Comparison of ENCODE assay signal across 17 cellular contexts in genomic region chr5:132641841-132642240, GRCh38. TPM values are rescaled to one million over a fixed set of nuclear protein-coding genes. Genes with fewer than 3 reads are reported as not detected.
DNase-seq lines count a peak whose midpoint lies in the region; ATAC-seq, FAIRE-seq and TF ChIP-seq lines count a peak whose summit lies in the region.
"Had no signal": no experiment of that assay in that cellular context is flagged by ENCODE, and none has a peak within 500 bp of the region (broad histone marks: within the 10 kb centered on the region; RNA-seq: fewer than 3 reads in every experiment).

No MANE protein-coding gene starts in this region.

- intact Hi-C loops in activated T-helper 1 cell treated with anti-CD3 and anti-CD28 coated beads, Interleukin-12 subunit alpha, Interleukin-12 subunit beta, Interleukin-2, Interleukin-4 antibody, amounts not matched to agents 30 ng/mL and 10 ng/mL and 1 ng/mL, durations not matched to agents 14 hours and 24 hours and 36 hours (cut with micrococcal nuclease), result loop anchor here (1.0 to 2.0 kb wide), 9 partner anchors 10 to 117 kb away; partner anchors contain the start of genes IL13 and RAD50

- peak; percentile 57 for FAIRE-seq in GM12892 (lab: Jason Lieb, UNC)
- FAIRE-seq: A204.1, HepG2 had no signal

- no peaks in the 10 kb centered on the region for H3K9me3 Mint-ChIP-seq in activated CD4-positive, alpha-beta T cell treated with anti-CD3 and anti-CD28 coated beads, Interleukin-2, amount 10 ng/mL, durations not matched to agents 7 days and 5 days
- H3K9me3 Mint-ChIP-seq in activated T-helper 1 cell treated with anti-CD3 and anti-CD28 coated beads, Interleukin-12 subunit alpha, Interleukin-12 subunit beta, Interleukin-2, Interleukin-4 antibody, amounts not matched to agents 30 ng/mL and 10 ng/mL and 1 ng/mL, durations not matched to agents 14 hours and 24 hours and 36 hours, result no peaks in the 10 kb centered on the region
- H3K9me3 Mint-ChIP-seq in stimulated activated memory B cell treated with anti-CD40 and anti-IgM and Interleukin-4, amounts not matched to agents 10 μg/mL and 1 μg/mL and 100 μg/mL, for 72 hours, result no peaks in the 10 kb centered on the region

- TF ChIP-seq POLR2A in GM12892 (IDR thresholded peaks at IDR 0.05; ENCODE audit: low read depth, low read length), result no peak

- no peak for ATAC-seq in stimulated activated memory B cell treated with anti-CD40 and anti-IgM and Interleukin-4, amounts not matched to agents 10 μg/mL and 1 μg/mL and 100 μg/mL, for 72 hours
- ATAC-seq: HepG2, PC-3 had no signal

- POLR2A ChIA-PET in activated CD4-positive, alpha-beta T cell treated with anti-CD3 and anti-CD28 coated beads, Interleukin-2, amount 10 ng/mL, durations not matched to agents 7 days and 5 days (lab: Charles Lee), result interaction anchor here (0.7 kb wide), 1 partner anchor 53 kb away, joined by 3 read pairs; no protein-coding TSS in a partner anchor

- H3K36me3 Mint-ChIP-seq in activated CD4-positive, alpha-beta T cell treated with anti-CD3 and anti-CD28 coated beads, Interleukin-2, amount 10 ng/mL, durations not matched to agents 7 days and 5 days (ENCODE audit: low read depth), result peaks cover 72% of the 10 kb centered on the region
- H3K36me3 Mint-ChIP-seq in activated T-helper 1 cell treated with anti-CD3 and anti-CD28 coated beads, Interleukin-12 subunit alpha, Interleukin-12 subunit beta, Interleukin-2, Interleukin-4 antibody, amounts not matched to agents 30 ng/mL and 10 ng/mL and 1 ng/mL, durations not matched to agents 14 hours and 24 hours and 36 hours (ENCODE audit: low read depth), result peaks cover 65% of the 10 kb centered on the region
- H3K36me3 Mint-ChIP-seq in stimulated activated memory B cell treated with anti-CD40 and anti-IgM and Interleukin-4, amounts not matched to agents 10 μg/mL and 1 μg/mL and 100 μg/mL, for 72 hours, result peaks cover 54% of the 10 kb centered on the region

- peak overlapping the region; percentile 26 for H3K27ac Mint-ChIP-seq in activated CD4-positive, alpha-beta T cell treated with anti-CD3 and anti-CD28 coated beads, Interleukin-2, amount 10 ng/mL, durations not matched to agents 7 days and 5 days
- H3K27ac Mint-ChIP-seq in activated T-helper 1 cell treated with anti-CD3 and anti-CD28 coated beads, Interleukin-12 subunit alpha, Interleukin-12 subunit beta, Interleukin-2, Interleukin-4 antibody, amounts not matched to agents 30 ng/mL and 10 ng/mL and 1 ng/mL, durations not matched to agents 14 hours and 24 hours and 36 hours, result peak overlapping the region; percentile 86
- peak overlapping the region; percentile 64 for H3K27ac Mint-ChIP-seq in stimulated activated memory B cell treated with anti-CD40 and anti-IgM and Interleukin-4, amounts not matched to agents 10 μg/mL and 1 μg/mL and 100 μg/mL, for 72 hours

- no peak overlapping the region for H3K4me3 Mint-ChIP-seq in activated CD4-positive, alpha-beta T cell treated with anti-CD3 and anti-CD28 coated beads, Interleukin-2, amount 10 ng/mL, durations not matched to agents 7 days and 5 days
- H3K4me3 Mint-ChIP-seq in activated T-helper 1 cell treated with anti-CD3 and anti-CD28 coated beads, Interleukin-12 subunit alpha, Interleukin-12 subunit beta, Interleukin-2, Interleukin-4 antibody, amounts not matched to agents 30 ng/mL and 10 ng/mL and 1 ng/mL, durations not matched to agents 14 hours and 24 hours and 36 hours, result peak overlapping the region; percentile 11
- no peak overlapping the region for H3K4me3 Mint-ChIP-seq in stimulated activated memory B cell treated with anti-CD40 and anti-IgM and Interleukin-4, amounts not matched to agents 10 μg/mL and 1 μg/mL and 100 μg/mL, for 72 hours

- CTCF ChIA-PET in activated CD4-positive, alpha-beta T cell treated with anti-CD3 and anti-CD28 coated beads, Interleukin-2, amount 10 ng/mL, durations not matched to agents 7 days and 5 days (lab: Charles Lee), result interaction anchor here (0.5 to 1.3 kb wide), 5 partner anchors 17 to 215 kb away, joined by 3 to 5 read pairs (median 3); no protein-coding TSS in a partner anchor

- no peak for DNase-seq in activated CD4-positive, alpha-beta T cell treated with anti-CD3 and anti-CD28 coated beads, Interleukin-2, amount 10 ng/mL, durations not matched to agents 7 days and 5 days
- no peak for DNase-seq in activated CD4-positive, alpha-beta T cell treated with anti-CD3 and anti-CD28 coated beads for 4 hours
- DNase-seq in GM12892 (ENCODE audit: insufficient read length) (no peak), amygdala (lab: John Stamatoyannopoulos, UW) (no peak), dermis blood vessel endothelial cell (no peak)
- no peak for DNase-seq in activated T-helper 1 cell treated with anti-CD3 and anti-CD28 coated beads, Interleukin-12 subunit alpha, Interleukin-12 subunit beta, Interleukin-2, Interleukin-4 antibody, amounts not matched to agents 30 ng/mL and 10 ng/mL and 1 ng/mL, durations not matched to agents 14 hours and 24 hours and 36 hours (ENCODE audit: low spot score)
- DNase-seq in stimulated activated naive CD4-positive, alpha-beta T cell treated with Interleukin-2 at 50 U/mL for 16 hours (lab: John Stamatoyannopoulos, UW), result no peak
- DNase-seq: C1 segment of cervical spinal cord, MG63, NCI-H1105 treated with DMSO at 0.1 percent for 48 hours, NCI-H187, NCI-H446, NCI-H748 treated with DMSO at 0.1 percent for 48 hours, PC-3 had no signal

- no peaks in the 10 kb centered on the region for H3K27me3 Mint-ChIP-seq in activated CD4-positive, alpha-beta T cell treated with anti-CD3 and anti-CD28 coated beads, Interleukin-2, amount 10 ng/mL, durations not matched to agents 7 days and 5 days
- no peaks in the 10 kb centered on the region for H3K27me3 Mint-ChIP-seq in activated T-helper 1 cell treated with anti-CD3 and anti-CD28 coated beads, Interleukin-12 subunit alpha, Interleukin-12 subunit beta, Interleukin-2, Interleukin-4 antibody, amounts not matched to agents 30 ng/mL and 10 ng/mL and 1 ng/mL, durations not matched to agents 14 hours and 24 hours and 36 hours (ENCODE audit: insufficient read depth)
- no peaks in the 10 kb centered on the region for H3K27me3 Mint-ChIP-seq in stimulated activated memory B cell treated with anti-CD40 and anti-IgM and Interleukin-4, amounts not matched to agents 10 μg/mL and 1 μg/mL and 100 μg/mL, for 72 hours

- peaks cover 55% of the 10 kb centered on the region for H3K4me1 Mint-ChIP-seq in activated CD4-positive, alpha-beta T cell treated with anti-CD3 and anti-CD28 coated beads, Interleukin-2, amount 10 ng/mL, durations not matched to agents 7 days and 5 days
- H3K4me1 Mint-ChIP-seq in activated T-helper 1 cell treated with anti-CD3 and anti-CD28 coated beads, Interleukin-12 subunit alpha, Interleukin-12 subunit beta, Interleukin-2, Interleukin-4 antibody, amounts not matched to agents 30 ng/mL and 10 ng/mL and 1 ng/mL, durations not matched to agents 14 hours and 24 hours and 36 hours (ENCODE audit: low read depth), result peaks cover 68% of the 10 kb centered on the region
- H3K4me1 Mint-ChIP-seq in stimulated activated memory B cell treated with anti-CD40 and anti-IgM and Interleukin-4, amounts not matched to agents 10 μg/mL and 1 μg/mL and 100 μg/mL, for 72 hours, result no peaks in the 10 kb centered on the region

RNA-seq across cellular contexts. Expression of gene IL13, which starts 16.1 kb away (rescaled TPM):
- total RNA-seq in activated CD4-positive, alpha-beta T cell treated with anti-CD3 and anti-CD28 coated beads, Interleukin-2, amount 10 ng/mL, durations not matched to agents 7 days and 5 days, result 1 to 10 TPM; 2.5 to 2.8 TPM
- polyA plus RNA-seq in GM12892 (2012; ENCODE audit: missing spikeins), result 0.47 TPM
- total RNA-seq in activated T-helper 1 cell treated with anti-CD3 and anti-CD28 coated beads, Interleukin-12 subunit alpha, Interleukin-12 subunit beta, Interleukin-2, Interleukin-4 antibody, amounts not matched to agents 30 ng/mL and 10 ng/mL and 1 ng/mL, durations not matched to agents 14 hours and 24 hours and 36 hours, result 294 and 308 TPM in 2 replicates
- not detected in 2 replicates for total RNA-seq in dermis blood vessel endothelial cell
- total RNA-seq: HepG2, PC-3 had no signal

RNA-seq across cellular contexts. Expression of gene IL4, which starts 31.9 kb away (rescaled TPM):
- total RNA-seq in activated CD4-positive, alpha-beta T cell treated with anti-CD3 and anti-CD28 coated beads, Interleukin-2, amount 10 ng/mL, durations not matched to agents 7 days and 5 days, result not detected
- polyA plus RNA-seq in GM12892 (2012; ENCODE audit: missing spikeins), result not detected
- total RNA-seq in activated T-helper 1 cell treated with anti-CD3 and anti-CD28 coated beads, Interleukin-12 subunit alpha, Interleukin-12 subunit beta, Interleukin-2, Interleukin-4 antibody, amounts not matched to agents 30 ng/mL and 10 ng/mL and 1 ng/mL, durations not matched to agents 14 hours and 24 hours and 36 hours, result 56.9 and 57.1 TPM in 2 replicates
- total RNA-seq in dermis blood vessel endothelial cell, result not detected in 2 replicates
- total RNA-seq: HepG2, PC-3 had no signal
- polyA plus RNA-seq: HepG2 had no signal

Comparison
In these comparisons a context has a peak if more than half of its experiments do, and no peak if none do; other contexts are left out.
1. H3K27ac Mint-ChIP-seq: peak in every context shown above with its lines; median percentile 86 in activated T-helper 1 cell treated with anti-CD3 and anti-CD28 coated beads, Interleukin-12 subunit alpha, Interleukin-12 subunit beta, Interleukin-2, Interleukin-4 antibody, amounts not matched to agents 30 ng/mL and 10 ng/mL and 1 ng/mL, durations not matched to agents 14 hours and 24 hours and 36 hours; 64 in stimulated activated memory B cell treated with anti-CD40 and anti-IgM and Interleukin-4, amounts not matched to agents 10 μg/mL and 1 μg/mL and 100 μg/mL, for 72 hours; 26 in activated CD4-positive, alpha-beta T cell treated with anti-CD3 and anti-CD28 coated beads, Interleukin-2, amount 10 ng/mL, durations not matched to agents 7 days and 5 days.
2. RNA of gene IL13, which starts 16.1 kb away (total RNA-seq): 294 to 308 TPM in activated T-helper 1 cell treated with anti-CD3 and anti-CD28 coated beads, Interleukin-12 subunit alpha, Interleukin-12 subunit beta, Interleukin-2, Interleukin-4 antibody, amounts not matched to agents 30 ng/mL and 10 ng/mL and 1 ng/mL, durations not matched to agents 14 hours and 24 hours and 36 hours; 2.5 to 2.8 TPM in activated CD4-positive, alpha-beta T cell treated with anti-CD3 and anti-CD28 coated beads, Interleukin-2, amount 10 ng/mL, durations not matched to agents 7 days and 5 days and not detected in dermis blood vessel endothelial cell; every median in the first group is over 10 times any median in the second.
3. RNA of gene IL4, which starts 31.9 kb away (total RNA-seq): 56.9 to 57.1 TPM in activated T-helper 1 cell treated with anti-CD3 and anti-CD28 coated beads, Interleukin-12 subunit alpha, Interleukin-12 subunit beta, Interleukin-2, Interleukin-4 antibody, amounts not matched to agents 30 ng/mL and 10 ng/mL and 1 ng/mL, durations not matched to agents 14 hours and 24 hours and 36 hours; not detected in activated CD4-positive, alpha-beta T cell treated with anti-CD3 and anti-CD28 coated beads, Interleukin-2, amount 10 ng/mL, durations not matched to agents 7 days and 5 days and not detected in dermis blood vessel endothelial cell; every median in the first group is over 10 times any median in the second.